24 cellular contexts compared by ENCODE assay signal in genomic region chr9:30293231-30293630, GRCh38.
"Had no signal": no experiment of that assay in that cellular context is flagged by ENCODE, and none has a peak within 500 bp of the region (broad histone marks: within the 10 kb centered on the region; RNA-seq: fewer than 3 reads in every experiment).

No MANE protein-coding gene starts in this region.

- H3K36me3 Mint-ChIP-seq: mesothelial cell of epicardium had no signal

- H3K27ac Mint-ChIP-seq: dendritic cell treated with granulocyte-macrophage colony-stimulating factor and Interleukin-4, amounts not matched to agents 40 ng/mL and 50 ng/mL, for 4 days; effector memory CD8-positive, alpha-beta T cell; endodermal cell; mesothelial cell of epicardium had no signal

- H3K4me3 Mint-ChIP-seq: dendritic cell treated with granulocyte-macrophage colony-stimulating factor and Interleukin-4, amounts not matched to agents 40 ng/mL and 50 ng/mL, for 4 days; effector memory CD8-positive, alpha-beta T cell; endodermal cell; mesothelial cell of epicardium had no signal

- H3K4me1 Mint-ChIP-seq: endodermal cell had no signal

- H3K9me3 Mint-ChIP-seq: endodermal cell, mesothelial cell of epicardium had no signal

- H3K4me1 ChIP-seq: colonic mucosa, esophagus squamous epithelium, gastrocnemius medialis, heart right ventricle, left lung, lower lobe of right lung had no signal

- H3K27me3 ChIP-seq: colonic mucosa, esophagus squamous epithelium, gastrocnemius medialis, heart right ventricle, left lung had no signal

- H3K9me3 ChIP-seq: colonic mucosa, esophagus squamous epithelium, gastrocnemius medialis, left lung, lower lobe of right lung, mucosa of descending colon had no signal

- H3K4me3 ChIP-seq: colonic mucosa, esophagus squamous epithelium, gastrocnemius medialis, heart right ventricle, left lung, lower lobe of right lung, mucosa of descending colon had no signal

- H3K27ac ChIP-seq: colonic mucosa, epithelial cell of prostate, esophagus squamous epithelium, gastrocnemius medialis, heart right ventricle, left lung, lower lobe of right lung had no signal

- DNase-seq: colonic mucosa; cortex of kidney; effector CD8-positive, alpha-beta T cell; effector memory CD8-positive, alpha-beta T cell; endodermal cell; erythroblast; esophagus squamous epithelium; foreskin fibroblast; foreskin melanocyte; gastrocnemius medialis; glutamatergic neuron; head of caudate nucleus; heart right ventricle; hippocampal formation; left cardiac atrium; left lung; left ventricle myocardium superior; lower lobe of right lung; mesenchymal stem cell; mucosa of descending colon had no signal

- H3K36me3 ChIP-seq: colonic mucosa, esophagus squamous epithelium, gastrocnemius medialis, heart right ventricle, left lung, lower lobe of right lung had no signal

- H3K27me3 Mint-ChIP-seq: dendritic cell treated with granulocyte-macrophage colony-stimulating factor and Interleukin-4, amounts not matched to agents 40 ng/mL and 50 ng/mL, for 4 days; effector memory CD8-positive, alpha-beta T cell had no signal

- ATAC-seq: effector memory CD8-positive, alpha-beta T cell; esophagus mucosa; gastrocnemius medialis; heart right ventricle; left cardiac atrium; left lung; left ventricle myocardium superior; lower lobe of right lung; mucosa of descending colon had no signal
